ENCODE assay signal across 15 cellular contexts in the genomic region with DNA sequence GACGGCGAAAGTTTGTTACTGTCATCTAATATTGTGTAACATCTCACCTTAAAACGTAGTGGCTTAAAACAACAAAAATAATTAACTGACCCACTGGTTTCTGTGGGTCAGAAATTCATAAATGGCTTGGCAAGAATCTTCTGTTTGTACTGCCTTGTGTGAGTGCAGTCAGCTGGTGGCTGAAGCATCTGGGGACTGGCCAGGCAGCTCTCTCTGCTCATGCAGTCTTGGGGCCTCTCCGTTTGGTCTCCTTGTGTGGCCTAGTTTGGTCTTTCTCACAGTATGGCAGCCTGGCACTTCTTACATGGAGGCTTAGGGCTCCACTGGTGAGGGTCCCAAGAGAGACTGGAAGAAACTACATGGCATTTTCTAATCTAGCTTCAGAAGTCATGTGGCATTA. TPM values are rescaled to one million over a fixed set of nuclear protein-coding genes. Genes with fewer than 3 reads are reported as not detected.
DNase-seq lines count a peak whose midpoint lies in the region; ATAC-seq and TF ChIP-seq lines count a peak whose summit lies in the region.
"Had no signal": no experiment of that assay in that cellular context is flagged by ENCODE, and none has a peak within 500 bp of the region (broad histone marks: within the 10 kb centered on the region; RNA-seq: fewer than 3 reads in every experiment).

No MANE protein-coding gene starts in this region.

- no peaks in the 10 kb centered on the region for H3K36me3 Mint-ChIP-seq in CD4-positive, alpha-beta T cell (ENCODE audit: low read depth)
- H3K36me3 Mint-ChIP-seq: CD4-positive, CD25-positive, alpha-beta regulatory T cell had no signal

- peaks cover 0 to 9% (median 0%) of the 10 kb centered on the region in 12 donors for H3K4me1 ChIP-seq in heart left ventricle
- no peaks in the 10 kb centered on the region for H3K4me1 ChIP-seq in lower lobe of right lung
- H3K4me1 ChIP-seq in sigmoid colon = peaks cover 0 to 24% (median 8%) of the 10 kb centered on the region in 4 donors

- DNase-seq in Right ventricle myocardium superior (no peak), heart left ventricle (no peak), lower lobe of right lung (no peak), sigmoid colon (peak; percentile 67), NCI-H146 treated with DMSO at 0.1 percent for 48 hours (lab: John Stamatoyannopoulos, UW; ENCODE audit: unreplicated experiment) (no peak)
- DNase-seq in CD4-positive, alpha-beta T cell = no peak
- DNase-seq: 8988T; CD4-positive, CD25-positive, alpha-beta regulatory T cell; DMS79 had no signal

- 85 to 95% (median 90%) methylated on average over 4 of the region's 4 CpGs for WGBS in heart left ventricle, 4 donors
- 84 to 86% methylated on average over 4 of the region's 4 CpGs for WGBS in sigmoid colon, 2 donors

- CTCF ChIA-PET in CD4-positive, alpha-beta T cell (lab: Charles Lee) = interaction anchor here (1.2 kb wide), 1 partner anchor 36 kb away, joined by 3 read pairs; no protein-coding TSS in a partner anchor

- H3K27me3 Mint-ChIP-seq in CD4-positive, alpha-beta T cell = peaks cover 4% of the 10 kb centered on the region

- no peaks in the 10 kb centered on the region for H3K9me3 Mint-ChIP-seq in CD4-positive, alpha-beta T cell

- TF ChIP-seq POLR2A in heart left ventricle (IDR thresholded peaks at IDR 0.05) (no peak), sigmoid colon (IDR thresholded peaks at IDR 0.05) (no peak)

- H3K27ac Mint-ChIP-seq in CD4-positive, alpha-beta T cell = no peak overlapping the region

- no peak overlapping the region for H3K4me3 Mint-ChIP-seq in CD4-positive, alpha-beta T cell
- H3K4me3 Mint-ChIP-seq: CD4-positive, CD25-positive, alpha-beta regulatory T cell had no signal

- no peak overlapping the region for H3K27ac ChIP-seq in heart left ventricle
- H3K27ac ChIP-seq in lower lobe of right lung = no peak overlapping the region
- H3K27ac ChIP-seq in sigmoid colon = no peak overlapping the region
- no peak overlapping the region for H3K27ac ChIP-seq in CD4-positive, alpha-beta T cell (ENCODE audit: low read depth, low read length)
- H3K27ac ChIP-seq: BLaER1 treated with 17β-estradiol and CSF1 and Interleukin-3, amounts not matched to agents 10 nM and 100 nM had no signal

- H3K4me1 Mint-ChIP-seq in CD4-positive, alpha-beta T cell (ENCODE audit: low read depth) = peaks cover 12% of the 10 kb centered on the region

- ATAC-seq in Right ventricle myocardium superior (ENCODE audit: poor library complexity) (peak; percentile 15), heart left ventricle (no peak), lower lobe of right lung (peak; percentile 26 to 54), GM19455 (IDR thresholded peaks at IDR 0.05; ENCODE audit: unreplicated experiment) (no peak)
- ATAC-seq in CD4-positive, alpha-beta T cell (ENCODE audit: poor library complexity) = no peak

- no peaks in the 10 kb centered on the region for H3K27me3 ChIP-seq in heart left ventricle
- no peaks in the 10 kb centered on the region for H3K27me3 ChIP-seq in lower lobe of right lung (ENCODE audit: low read depth)
- H3K27me3 ChIP-seq in sigmoid colon = no peaks in the 10 kb centered on the region
- peaks cover 5% of the 10 kb centered on the region for H3K27me3 ChIP-seq in CD4-positive, alpha-beta T cell (ENCODE audit: control insufficient read depth, insufficient read depth, low read length)
- H3K27me3 ChIP-seq: BLaER1 treated with 17β-estradiol and CSF1 and Interleukin-3, amounts not matched to agents 10 nM and 100 nM had no signal

- H3K9me3 ChIP-seq in heart left ventricle (no peaks in the 10 kb centered on the region), lower lobe of right lung (no peaks in the 10 kb centered on the region), sigmoid colon (no peaks in the 10 kb centered on the region)
- H3K9me3 ChIP-seq in CD4-positive, alpha-beta T cell (ENCODE audit: control insufficient read depth, low read length) = no peaks in the 10 kb centered on the region
- H3K9me3 ChIP-seq: HAP-1 had no signal

- intact Hi-C loops in Right ventricle myocardium superior (cut with DNase I) = no loop called here
- intact Hi-C loops in heart left ventricle (cut with DNase I) = no loop called here
- intact Hi-C loops in lower lobe of right lung (cut with DNase I) = no loop called here
- intact Hi-C loops in sigmoid colon (cut with DNase I) = no loop called here
- intact Hi-C loops in CD4-positive, alpha-beta T cell (cut with DNase I, micrococcal nuclease) = no loop called here

- POLR2A ChIA-PET in CD4-positive, alpha-beta T cell (lab: Charles Lee) = no interaction called here

- no peak for TF ChIP-seq EP300 in sigmoid colon (IDR thresholded peaks at IDR 0.05)

- TF ChIP-seq CTCF in heart left ventricle (IDR thresholded peaks at IDR 0.05) = no peak
- TF ChIP-seq CTCF in lower lobe of right lung (IDR thresholded peaks at IDR 0.05) = no peak
- no peak for TF ChIP-seq CTCF in sigmoid colon (IDR thresholded peaks at IDR 0.05)
- no peak for TF ChIP-seq CTCF in CD4-positive, alpha-beta T cell (IDR thresholded peaks at IDR 0.05)

- H3K36me3 ChIP-seq in heart left ventricle = no peaks in the 10 kb centered on the region
- H3K36me3 ChIP-seq in lower lobe of right lung = no peaks in the 10 kb centered on the region
- H3K36me3 ChIP-seq in sigmoid colon = no peaks in the 10 kb centered on the region
- H3K36me3 ChIP-seq: BLaER1 treated with 17β-estradiol and CSF1 and Interleukin-3, amounts not matched to agents 10 nM and 100 nM; HAP-1 had no signal

- no peak overlapping the region for H3K4me3 ChIP-seq in heart left ventricle
- H3K4me3 ChIP-seq in lower lobe of right lung = no peak overlapping the region
- no peak overlapping the region for H3K4me3 ChIP-seq in sigmoid colon
- H3K4me3 ChIP-seq: BLaER1 treated with 17β-estradiol and CSF1 and Interleukin-3, amounts not matched to agents 10 nM and 100 nM; HAP-1 had no signal

RNA-seq across cellular contexts. Expression of gene CTXN3, which starts 49.0 kb away (rescaled TPM):
- total RNA-seq in Right ventricle myocardium superior = not detected
- total RNA-seq in heart left ventricle = not detected
- polyA plus RNA-seq in heart left ventricle = not detected
- not detected for total RNA-seq in lower lobe of right lung
- not detected for total RNA-seq in sigmoid colon
- not detected for polyA plus RNA-seq in sigmoid colon
- total RNA-seq in CD4-positive, alpha-beta T cell = not detected
- total RNA-seq: CD4-positive, CD25-positive, alpha-beta regulatory T cell; G401; H1; HT-29 had no signal
- polyA plus RNA-seq: CD4-positive, CD25-positive, alpha-beta regulatory T cell had no signal

Comparison
In these comparisons a context has a peak if more than half of its experiments do, and no peak if none do; other contexts are left out.
1. ATAC-seq: peak in Right ventricle myocardium superior (single experiment) and lower lobe of right lung (2 of 2); none in heart left ventricle (0 of 4), GM19455 (single experiment) and CD4-positive, alpha-beta T cell (single experiment).